In the genomic region with DNA sequence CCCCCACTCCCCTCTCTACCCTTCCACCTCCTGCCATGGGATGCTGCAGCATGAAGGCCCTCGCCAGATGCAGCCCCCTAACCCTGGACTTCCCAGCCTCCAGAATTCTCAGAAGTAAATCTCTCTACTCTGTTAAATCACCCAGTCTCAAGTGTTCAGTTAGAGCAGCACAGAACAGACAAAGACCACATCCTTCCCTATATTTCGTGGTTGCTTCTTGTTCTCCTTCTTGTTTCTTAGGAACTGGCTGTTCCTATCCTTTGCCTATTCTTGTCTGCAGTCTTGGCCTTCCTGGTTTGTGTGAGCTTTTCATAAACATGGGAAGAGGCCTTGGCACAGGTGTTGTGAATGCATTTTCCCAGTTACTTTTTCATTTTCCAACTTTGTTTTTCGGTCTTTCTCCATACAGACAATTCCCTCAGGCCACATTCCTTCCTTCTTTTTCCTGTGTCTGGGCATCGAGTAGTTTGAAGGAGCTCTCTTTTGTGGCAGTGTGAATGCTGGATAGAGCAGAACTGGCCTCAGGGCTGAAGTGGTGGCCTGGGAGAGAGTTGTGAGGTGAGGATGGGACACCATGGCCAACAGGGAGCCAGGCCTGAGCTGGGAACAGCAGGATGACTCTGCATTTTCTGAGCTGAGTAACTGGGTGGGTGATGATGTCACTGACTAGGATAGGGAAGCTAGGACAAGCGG, we compare ENCODE assay signal across 11 cellular contexts. TPM values are rescaled to one million over a fixed set of nuclear protein-coding genes. Genes with fewer than 3 reads are reported as not detected.
A peak's percentile ranks its signal among the peaks of the same experiment; 100 is the strongest.
DNase-seq lines count a peak whose midpoint lies in the region; ATAC-seq, FAIRE-seq and TF ChIP-seq lines count a peak whose summit lies in the region.
"Had no signal": no experiment of that assay in that cellular context is flagged by ENCODE, and none has a peak within 500 bp of the region (broad histone marks: within the 10 kb centered on the region; RNA-seq: fewer than 3 reads in every experiment).

No MANE protein-coding gene starts in this region.

- intact Hi-C loops in K562 (cut with micrococcal nuclease) = loop anchor here (1.0 to 5.0 kb wide), 2 partner anchors 66 to 738 kb away; no protein-coding TSS in a partner anchor

- no peak for TF ChIP-seq EP300 in K562 (IDR thresholded peaks at IDR 0.05; ENCODE audit: low read length)

- H3K9ac ChIP-seq in K562 (ENCODE audit: insufficient read depth in 1 of 2, low read depth in 2 of 2, low read length in 2 of 2) = peak overlapping the region in 1 of 2 experiments; percentile 49; a peak in 1 of 4 replicates

- no peaks in the 10 kb centered on the region for H4K20me1 ChIP-seq in K562 (replicated peaks; ENCODE audit: control insufficient read depth, insufficient read depth, low read length)

- peaks cover 10% of the 10 kb centered on the region for H3K4me1 Mint-ChIP-seq in activated naive CD4-positive, alpha-beta T cell treated with anti-CD3 and anti-CD28 coated beads, Interleukin-2, amount 10 ng/mL, durations not matched to agents 7 days and 5 days

- H3K79me2 ChIP-seq in K562 (ENCODE audit: control insufficient read depth, insufficient read depth, low read length) = no peaks in the 10 kb centered on the region

- FAIRE-seq in K562 (lab: Jason Lieb, UNC) = peak; percentile 93

- H3K27ac ChIP-seq in K562 (ENCODE audit: extremely low read depth, low read depth, low read length) = peak overlapping the region; percentile 35; the same call in 2 of the 3 replicates

- 0 out of 5 replicates have a peak, but pooled peaks cover 0 to 4% of the 10 kb centered on the region in 2 experiments for H3K27me3 ChIP-seq in K562 (ENCODE audit: control insufficient read depth in 2 of 2, insufficient read depth in 2 of 2, low read length in 2 of 2)

- no peaks in the 10 kb centered on the region for H3K9me3 Mint-ChIP-seq in activated naive CD4-positive, alpha-beta T cell treated with anti-CD3 and anti-CD28 coated beads, Interleukin-2, amount 10 ng/mL, durations not matched to agents 7 days and 5 days
- H3K9me3 Mint-ChIP-seq: CD8-positive, alpha-beta T cell; memory B cell had no signal

- H3K9me3 ChIP-seq in K562 (replicated peaks; ENCODE audit: control insufficient read depth, insufficient read depth, low read depth, low read length) = no peaks in the 10 kb centered on the region

- peak overlapping the region; percentile 83 for H2AFZ ChIP-seq in K562 (ENCODE audit: low read depth, low read length)

- TF ChIP-seq POLR2A in K562 (conservative IDR thresholded peaks at IDR 0.05) = no peak

- peak; percentile 61 for ATAC-seq in K562
- no peak for ATAC-seq in HG03159 (IDR thresholded peaks at IDR 0.05; ENCODE audit: unreplicated experiment)
- ATAC-seq: CD8-positive, alpha-beta T cell had no signal

- peaks cover 23% of the 10 kb centered on the region for H3K27me3 Mint-ChIP-seq in activated naive CD4-positive, alpha-beta T cell treated with anti-CD3 and anti-CD28 coated beads, Interleukin-2, amount 10 ng/mL, durations not matched to agents 7 days and 5 days
- H3K27me3 Mint-ChIP-seq: memory B cell had no signal

- BruUV-seq in K562 (replicated peaks; lab: Mats Ljungman, UMichigan) = no TSS peak

- CTCF ChIA-PET in K562 (lab: Yijun Ruan, JAX; ENCODE audit: low intra/inter-chr PET ratio) = interaction anchor here (0.9 to 4.8 kb wide), 2 partner anchors 66 to 96 kb away, joined by 3 to 80 read pairs; no protein-coding TSS in a partner anchor
- CTCF ChIA-PET in activated naive CD4-positive, alpha-beta T cell treated with anti-CD3 and anti-CD28 coated beads, Interleukin-2, amount 10 ng/mL, durations not matched to agents 7 days and 5 days (lab: Charles Lee) = interaction anchor here (9.7 to 13.3 kb wide), 2 partner anchors 20 to 95 kb away, joined by 142 to 311 read pairs; no protein-coding TSS in a partner anchor

- H3K4me1 ChIP-seq in K562 (replicated peaks in 1 of 2; ENCODE audit: control insufficient read depth in 2 of 2, insufficient read depth in 2 of 2, low read length in 2 of 2) = peaks cover 19 to 20% of the 10 kb centered on the region in 2 experiments; a peak in 4 of 5 replicates

- H3K27ac Mint-ChIP-seq in activated naive CD4-positive, alpha-beta T cell treated with anti-CD3 and anti-CD28 coated beads, Interleukin-2, amount 10 ng/mL, durations not matched to agents 7 days and 5 days = no peak overlapping the region
- H3K27ac Mint-ChIP-seq: CD8-positive, alpha-beta T cell; memory B cell had no signal

- no peak for TF ChIP-seq CTCF in K562 (IDR thresholded peaks at IDR 0.05 in 2 of 3, conservative IDR thresholded peaks at IDR 0.05 in 1 of 3; ENCODE audit: insufficient read depth in 2 of 3, low read depth in 1 of 3, low read length in 3 of 3)

- 52% methylated on average over 5 of the region's 5 CpGs for WGBS in K562 (ENCODE audit: insufficient coverage, low coverage, missing lambda C conversion rate)

- H3K9me1 ChIP-seq in K562 (ENCODE audit: control insufficient read depth, insufficient read depth, low read length) = no peaks in the 10 kb centered on the region

- TF ChIP-seq RAD21 in K562 (CRISPR knock-in tag; conservative IDR thresholded peaks at IDR 0.05 in 1 of 2, IDR thresholded peaks at IDR 0.05 in 1 of 2) = no peak

- H3K36me3 ChIP-seq in K562 (ENCODE audit: control insufficient read depth, insufficient read depth, low read length) = no peaks in the 10 kb centered on the region

- no peaks in the 10 kb centered on the region for H3K36me3 Mint-ChIP-seq in activated naive CD4-positive, alpha-beta T cell treated with anti-CD3 and anti-CD28 coated beads, Interleukin-2, amount 10 ng/mL, durations not matched to agents 7 days and 5 days
- H3K36me3 Mint-ChIP-seq: CD8-positive, alpha-beta T cell; memory B cell had no signal

- no peak overlapping the region for H3K4me3 ChIP-seq in K562

- POLR2A ChIA-PET in K562 (lab: Yijun Ruan, JAX) = interaction anchor here (0.6 to 0.9 kb wide), 3 partner anchors 17 to 789 kb away, joined by 3 to 6 read pairs (median 3); no protein-coding TSS in a partner anchor

- H3K4me2 ChIP-seq in K562 (ENCODE audit: insufficient read depth, low read length) = peak overlapping the region; percentile 57; the same call in 1 of the 2 replicates

- DNase-seq in AG08396 (ENCODE audit: low spot score) (peak; percentile 61), Kasumi-1 (lab: John Stamatoyannopoulos, UW) (peak; percentile 75 to 86), K562 (ENCODE audit: extremely low read depth in 1 of 4, low spot score in 3 of 4) (peak; percentile 79 to 82 (median 80)), kidney tubule cell (ENCODE audit: low spot score) (peak; percentile 71), iPS-NIHi7 (ENCODE audit: extremely low spot score) (no peak), NCI-H774 (lab: John Stamatoyannopoulos, UW) (no peak)
- DNase-seq in activated naive CD4-positive, alpha-beta T cell treated with anti-CD3 and anti-CD28 coated beads, Interleukin-2, amount 10 ng/mL, durations not matched to agents 7 days and 5 days = no peak
- DNase-seq: activated CD8-positive, alpha-beta memory T cell treated with anti-CD3 and anti-CD28 coated beads, Interleukin-2, amount 50 U/mL, for 48 hours; CD8-positive, alpha-beta T cell had no signal

- in situ Hi-C loops in K562 (cut with MboI) = no loop called here

- no peak overlapping the region for H3K4me3 Mint-ChIP-seq in activated naive CD4-positive, alpha-beta T cell treated with anti-CD3 and anti-CD28 coated beads, Interleukin-2, amount 10 ng/mL, durations not matched to agents 7 days and 5 days
- H3K4me3 Mint-ChIP-seq: CD8-positive, alpha-beta T cell; memory B cell had no signal

RNA-seq across cellular contexts. Expression of a gene that starts 21.1 kb away (rescaled TPM):
- total RNA-seq in K562 (2011; cell fraction: chromatin; rRNA removed; ENCODE audit: low replicate concordance) = not detected in 2 replicates
- not detected in 2 replicates for total RNA-seq in K562 (2011; cell fraction: nucleolus; rRNA removed)
- not detected in 2 replicates for total RNA-seq in K562 (2011; cell fraction: nucleoplasm; rRNA removed)
- total RNA-seq in K562 (2014; rRNA removed) (0.23 TPM in 1 of 2 replicates, not detected in the other), K562 (2014; rRNA removed; fragmentation: Illumina TruSeq; extraction: Trizol) (not detected in 2 replicates), K562 (2015; rRNA removed; fragmentation: Illumina TruSeq; extraction: Trizol) (not detected in 2 replicates), K562 (2021) (not detected in 2 replicates)
- polyA plus RNA-seq in K562 (2011; rRNA removed) (0.16 and 0.25 TPM in 2 replicates), K562 (2014; fragmentation: Illumina TruSeq; extraction: Trizol) (not detected in 2 replicates), K562 (2014; fragmentation: Nextera tagmentation; extraction: Ambion mirVana) (not detected), K562 (2014; rRNA removed) (not detected in 2 replicates)
- polyA plus RNA-seq in K562 (2011; cell fraction: cytosol; rRNA removed) = not detected in 2 replicates
- 0.18 TPM in 1 of 2 replicates, not detected in the other for polyA plus RNA-seq in K562 (2011; cell fraction: nucleus; rRNA removed)
- polyA plus RNA-seq in K562 (2012) = 0.44 TPM in 1 of 2 replicates, not detected in the other
- not detected in 2 replicates for polyA minus RNA-seq in K562 (2011; rRNA and poly(A)+ RNA removed)
- polyA minus RNA-seq in K562 (2011; cell fraction: cytosol; rRNA and poly(A)+ RNA removed) = 10.2 and 35.5 TPM in 2 replicates
- 3.6 and 8.2 TPM in 2 replicates for polyA minus RNA-seq in K562 (2011; cell fraction: nucleus; rRNA and poly(A)+ RNA removed)
- total RNA-seq: CD8-positive, alpha-beta T cell had no signal

RNA-seq across cellular contexts. Expression of a gene that starts 33.0 kb away (rescaled TPM):
- not detected in 2 replicates for total RNA-seq in K562 (2011; cell fraction: chromatin; rRNA removed; ENCODE audit: low replicate concordance)
- not detected in 2 replicates for total RNA-seq in K562 (2011; cell fraction: nucleolus; rRNA removed)
- total RNA-seq in K562 (2011; cell fraction: nucleoplasm; rRNA removed) = not detected in 2 replicates
- total RNA-seq in K562 (2014; rRNA removed) = not detected in 2 replicates
- not detected in 2 replicates for total RNA-seq in K562 (2014; rRNA removed; fragmentation: Illumina TruSeq; extraction: Trizol)
- total RNA-seq in K562 (2015; rRNA removed; fragmentation: Illumina TruSeq; extraction: Trizol) = not detected in 2 replicates
- total RNA-seq in K562 (2021) = not detected in 2 replicates
- 0.04 TPM in 1 of 2 replicates, not detected in the other for polyA plus RNA-seq in K562 (2011; rRNA removed)
- polyA plus RNA-seq in K562 (2011; cell fraction: cytosol; rRNA removed) = not detected in 2 replicates
- polyA plus RNA-seq in K562 (2011; cell fraction: nucleus; rRNA removed) = not detected in 2 replicates
- not detected in 2 replicates for polyA plus RNA-seq in K562 (2012)
- polyA plus RNA-seq in K562 (2014; fragmentation: Illumina TruSeq; extraction: Trizol) = not detected in 2 replicates
- polyA plus RNA-seq in K562 (2014; fragmentation: Nextera tagmentation; extraction: Ambion mirVana) = not detected
- polyA plus RNA-seq in K562 (2014; rRNA removed) = not detected in 2 replicates
- not detected in 2 replicates for polyA minus RNA-seq in K562 (2011; rRNA and poly(A)+ RNA removed)
- not detected in 2 replicates for polyA minus RNA-seq in K562 (2011; cell fraction: cytosol; rRNA and poly(A)+ RNA removed)
- not detected in 2 replicates for polyA minus RNA-seq in K562 (2011; cell fraction: nucleus; rRNA and poly(A)+ RNA removed)
- total RNA-seq: CD8-positive, alpha-beta T cell had no signal

RNA-seq across cellular contexts. Expression of a gene that starts 43.2 kb away (rescaled TPM):
- 298 and 342 TPM in 2 replicates for total RNA-seq in K562 (2011; cell fraction: chromatin; rRNA removed; ENCODE audit: low replicate concordance)
- total RNA-seq in K562 (2011; cell fraction: nucleolus; rRNA removed) = 197 and 220 TPM in 2 replicates
- 315 and 402 TPM in 2 replicates for total RNA-seq in K562 (2011; cell fraction: nucleoplasm; rRNA removed)
- 81.3 and 85.7 TPM in 2 replicates for total RNA-seq in K562 (2014; rRNA removed)
- 95.4 and 115 TPM in 2 replicates for total RNA-seq in K562 (2014; rRNA removed; fragmentation: Illumina TruSeq; extraction: Trizol)
- 67.0 and 77.8 TPM in 2 replicates for total RNA-seq in K562 (2015; rRNA removed; fragmentation: Illumina TruSeq; extraction: Trizol)
- 880 and 965 TPM in 2 replicates for total RNA-seq in K562 (2021)
- polyA plus RNA-seq in K562 (2011; rRNA removed) = 255 and 320 TPM in 2 replicates
- 104 and 119 TPM in 2 replicates for polyA plus RNA-seq in K562 (2011; cell fraction: cytosol; rRNA removed)
- 247 and 265 TPM in 2 replicates for polyA plus RNA-seq in K562 (2011; cell fraction: nucleus; rRNA removed)
- 675 and 2,132 TPM in 2 replicates for polyA plus RNA-seq in K562 (2012)
- polyA plus RNA-seq in K562 (2014; fragmentation: Illumina TruSeq; extraction: Trizol) = 612 and 683 TPM in 2 replicates
- polyA plus RNA-seq in K562 (2014; fragmentation: Nextera tagmentation; extraction: Ambion mirVana) = 1,000 to 10,000 TPM; 1,018 to 1,204 TPM
- polyA plus RNA-seq in K562 (2014; rRNA removed) = 236 and 297 TPM in 2 replicates
- 97.5 and 123 TPM in 2 replicates for polyA minus RNA-seq in K562 (2011; rRNA and poly(A)+ RNA removed)
- 123 and 125 TPM in 2 replicates for polyA minus RNA-seq in K562 (2011; cell fraction: cytosol; rRNA and poly(A)+ RNA removed)
- 139 and 151 TPM in 2 replicates for polyA minus RNA-seq in K562 (2011; cell fraction: nucleus; rRNA and poly(A)+ RNA removed)

RNA-seq across cellular contexts. Expression of a gene that starts 58.8 kb away (rescaled TPM):
- total RNA-seq in K562 (2011; cell fraction: chromatin; rRNA removed; ENCODE audit: low replicate concordance) = not detected in 2 replicates
- total RNA-seq in K562 (2011; cell fraction: nucleolus; rRNA removed) = not detected in 2 replicates
- total RNA-seq in K562 (2011; cell fraction: nucleoplasm; rRNA removed) = not detected in 2 replicates
- total RNA-seq in K562 (2014; rRNA removed) (not detected in 2 replicates), K562 (2014; rRNA removed; fragmentation: Illumina TruSeq; extraction: Trizol) (not detected in 2 replicates), K562 (2015; rRNA removed; fragmentation: Illumina TruSeq; extraction: Trizol) (not detected in 2 replicates), K562 (2021) (not detected in 2 replicates)
- polyA plus RNA-seq in K562 (2011; rRNA removed) (0.08 and 0.22 TPM in 2 replicates), K562 (2014; fragmentation: Illumina TruSeq; extraction: Trizol) (not detected in 2 replicates), K562 (2014; fragmentation: Nextera tagmentation; extraction: Ambion mirVana) (not detected), K562 (2014; rRNA removed) (not detected in 2 replicates)
- polyA plus RNA-seq in K562 (2011; cell fraction: cytosol; rRNA removed) = 0.09 TPM in 1 of 2 replicates, not detected in the other
- polyA plus RNA-seq in K562 (2011; cell fraction: nucleus; rRNA removed) = not detected in 2 replicates
- not detected in 2 replicates for polyA plus RNA-seq in K562 (2012)
- not detected in 2 replicates for polyA minus RNA-seq in K562 (2011; rRNA and poly(A)+ RNA removed)
- polyA minus RNA-seq in K562 (2011; cell fraction: cytosol; rRNA and poly(A)+ RNA removed) = not detected in 2 replicates
- not detected in 2 replicates for polyA minus RNA-seq in K562 (2011; cell fraction: nucleus; rRNA and poly(A)+ RNA removed)
- total RNA-seq: CD8-positive, alpha-beta T cell had no signal

Comparison
In these comparisons a context has a peak if more than half of its experiments do, and no peak if none do; other contexts are left out.
1. DNase-seq: peak in AG08396 (single experiment), Kasumi-1 (2 of 2), K562 (4 of 4) and kidney tubule cell (single experiment); none in activated naive CD4-positive, alpha-beta T cell treated with anti-CD3 and anti-CD28 coated beads, Interleukin-2, amount 10 ng/mL, durations not matched to agents 7 days and 5 days (single experiment), iPS-NIHi7 (single experiment) and NCI-H774 (single experiment).